In genomic region chrX:154749856-154750255, GRCh38 we compare ENCODE assay signal across 8 cellular contexts. TPM values are rescaled to one million over a fixed set of nuclear protein-coding genes. Genes with fewer than 3 reads are reported as not detected.
DNase-seq lines count a peak whose midpoint lies in the region; ATAC-seq, FAIRE-seq and TF ChIP-seq lines count a peak whose summit lies in the region.

No MANE protein-coding gene starts in this region.

- TF ChIP-seq CTCF in astrocyte (IDR thresholded peaks at IDR 0.05; ENCODE audit: insufficient read depth, low read depth, low read length) = no peak

- H3K27ac Mint-ChIP-seq in IgD-negative memory B cell (peak overlapping the region in 1 of 3 donors; percentile 36), astrocyte (ENCODE audit: unreplicated experiment) (no peak overlapping the region)

- ATAC-seq in GM18870 (IDR thresholded peaks at IDR 0.05; ENCODE audit: unreplicated experiment) (no peak), HG03571 (IDR thresholded peaks at IDR 0.05; ENCODE audit: unreplicated experiment) (no peak)

- peak overlapping the region; percentile 64 to 96 (median 74) for H3K4me2 ChIP-seq in BLaER1 treated with 17β-estradiol and CSF1 and Interleukin-3, amounts not matched to agents 10 nM and 100 nM
- H3K4me2 ChIP-seq in astrocyte (ENCODE audit: low read length) = peak overlapping the region; percentile 82

- no peaks in the 10 kb centered on the region for H3K79me2 ChIP-seq in astrocyte (ENCODE audit: insufficient read depth, low read length)

- peaks cover 0 to 14% (median 0%) of the 10 kb centered on the region in 11 experiments; a peak in 3 of 22 replicates for H4K20me1 ChIP-seq in BLaER1 treated with 17β-estradiol and CSF1 and Interleukin-3, amounts not matched to agents 10 nM and 100 nM
- no peaks in the 10 kb centered on the region for H4K20me1 ChIP-seq in astrocyte (ENCODE audit: insufficient read depth, low read length)

- no peak for FAIRE-seq in astrocyte (lab: Jason Lieb, UNC)

- H3K9ac ChIP-seq in BLaER1 treated with 17β-estradiol and CSF1 and Interleukin-3, amounts not matched to agents 10 nM and 100 nM = peak overlapping the region; percentile 81 to 88 (median 85)
- no peak overlapping the region for H3K9ac ChIP-seq in astrocyte (ENCODE audit: low read length)

- DNase-seq in astrocyte (ENCODE audit: low read depth) (no peak), HuH-7 (ENCODE audit: low spot score) (no peak)
- DNase-seq in activated CD4-positive, CD25-positive, alpha-beta regulatory T cell treated with anti-CD3 and anti-CD28 coated beads, Interleukin-2, amount 50 U/mL, for 72 hours = no peak

- H3K4me3 ChIP-seq in BLaER1 treated with 17β-estradiol and CSF1 and Interleukin-3, amounts not matched to agents 10 nM and 100 nM = peak overlapping the region; percentile 64 to 80 (median 71)
- H3K4me3 ChIP-seq in astrocyte (ENCODE audit: insufficient read depth, low read depth, low read length) (peak overlapping the region; percentile 54), mononuclear cell (ENCODE audit: low read length) (peak overlapping the region; percentile 58)

- H3K36me3 Mint-ChIP-seq in IgD-negative memory B cell (no peaks in the 10 kb centered on the region), astrocyte (ENCODE audit: low read depth, unreplicated experiment) (no peaks in the 10 kb centered on the region)

- peaks cover 6 to 18% (median 14%) of the 10 kb centered on the region in 3 donors for H3K4me1 Mint-ChIP-seq in IgD-negative memory B cell
- no peaks in the 10 kb centered on the region for H3K4me1 Mint-ChIP-seq in astrocyte (ENCODE audit: low read depth, unreplicated experiment)

- H3K4me3 Mint-ChIP-seq in IgD-negative memory B cell (peak overlapping the region; percentile 50 to 88 (median 76)), astrocyte (ENCODE audit: unreplicated experiment) (no peak overlapping the region)

- H2AFZ ChIP-seq in astrocyte (ENCODE audit: low read depth, low read length) = peak overlapping the region; percentile 75

- H3K27me3 Mint-ChIP-seq in IgD-negative memory B cell (no peaks in the 10 kb centered on the region), astrocyte (ENCODE audit: low read depth, unreplicated experiment) (peaks cover 15% of the 10 kb centered on the region)

- peak overlapping the region; percentile 77 to 88 (median 83); a peak in 20 of 22 replicates for H3K27ac ChIP-seq in BLaER1 treated with 17β-estradiol and CSF1 and Interleukin-3, amounts not matched to agents 10 nM and 100 nM
- no peak overlapping the region for H3K27ac ChIP-seq in astrocyte (ENCODE audit: low read depth, low read length)

- peaks cover 16 to 44% (median 27%) of the 10 kb centered on the region in 10 experiments for H3K4me1 ChIP-seq in BLaER1 treated with 17β-estradiol and CSF1 and Interleukin-3, amounts not matched to agents 10 nM and 100 nM
- H3K4me1 ChIP-seq in astrocyte (ENCODE audit: insufficient read depth, low read length) = no peaks in the 10 kb centered on the region
- H3K4me1 ChIP-seq in mononuclear cell (ENCODE audit: insufficient read depth, low read length) = peaks cover 32% of the 10 kb centered on the region

- H3K9me3 Mint-ChIP-seq in IgD-negative memory B cell (no peaks in the 10 kb centered on the region), astrocyte (ENCODE audit: unreplicated experiment) (no peaks in the 10 kb centered on the region)

- peaks cover 44 to 79% (median 69%) of the 10 kb centered on the region in 11 experiments; a peak in 21 of 22 replicates for H3K27me3 ChIP-seq in BLaER1 treated with 17β-estradiol and CSF1 and Interleukin-3, amounts not matched to agents 10 nM and 100 nM
- H3K27me3 ChIP-seq in astrocyte (ENCODE audit: insufficient read depth, low read length) (peaks cover 26% of the 10 kb centered on the region), mononuclear cell (ENCODE audit: insufficient read depth, low read length) (no peaks in the 10 kb centered on the region)

- H3K36me3 ChIP-seq in BLaER1 treated with 17β-estradiol and CSF1 and Interleukin-3, amounts not matched to agents 10 nM and 100 nM = 0 out of 22 replicates have a peak, but pooled peaks cover 0 to 6% (median 0%) of the 10 kb centered on the region in 11 experiments
- H3K36me3 ChIP-seq in astrocyte (ENCODE audit: insufficient read depth, low read length) = no peaks in the 10 kb centered on the region

- peaks cover 9 to 21% (median 12%) of the 10 kb centered on the region in 11 experiments; a peak in 21 of 22 replicates for H3K9me3 ChIP-seq in BLaER1 treated with 17β-estradiol and CSF1 and Interleukin-3, amounts not matched to agents 10 nM and 100 nM (replicated peaks in 1 of 11)
- H3K9me3 ChIP-seq in astrocyte (ENCODE audit: insufficient read depth, low read depth, low read length) = no peaks in the 10 kb centered on the region
- no peaks in the 10 kb centered on the region for H3K9me3 ChIP-seq in mononuclear cell (ENCODE audit: low read depth, low read length)

RNA-seq across cellular contexts. Expression of gene GAB3, which starts 1.0 kb away (rescaled TPM):
- 3.0 TPM for polyA plus RNA-seq in IgD-negative memory B cell
- total RNA-seq in astrocyte = 1.7 TPM in 2 replicates
- 10.1 TPM for total RNA-seq in mononuclear cell

RNA-seq across cellular contexts. Expression of gene DKC1, which starts 12.8 kb away (rescaled TPM):
- 34.4 TPM for polyA plus RNA-seq in IgD-negative memory B cell
- total RNA-seq in astrocyte (52.0 and 60.5 TPM in 2 replicates), mononuclear cell (39.3 TPM)

RNA-seq across cellular contexts. Expression of gene MPP1, which starts 55.4 kb away (rescaled TPM):
- polyA plus RNA-seq in IgD-negative memory B cell = 9.9 TPM
- total RNA-seq in astrocyte (8.3 and 9.0 TPM in 2 replicates), mononuclear cell (80.9 TPM)
